In the genomic region with DNA sequence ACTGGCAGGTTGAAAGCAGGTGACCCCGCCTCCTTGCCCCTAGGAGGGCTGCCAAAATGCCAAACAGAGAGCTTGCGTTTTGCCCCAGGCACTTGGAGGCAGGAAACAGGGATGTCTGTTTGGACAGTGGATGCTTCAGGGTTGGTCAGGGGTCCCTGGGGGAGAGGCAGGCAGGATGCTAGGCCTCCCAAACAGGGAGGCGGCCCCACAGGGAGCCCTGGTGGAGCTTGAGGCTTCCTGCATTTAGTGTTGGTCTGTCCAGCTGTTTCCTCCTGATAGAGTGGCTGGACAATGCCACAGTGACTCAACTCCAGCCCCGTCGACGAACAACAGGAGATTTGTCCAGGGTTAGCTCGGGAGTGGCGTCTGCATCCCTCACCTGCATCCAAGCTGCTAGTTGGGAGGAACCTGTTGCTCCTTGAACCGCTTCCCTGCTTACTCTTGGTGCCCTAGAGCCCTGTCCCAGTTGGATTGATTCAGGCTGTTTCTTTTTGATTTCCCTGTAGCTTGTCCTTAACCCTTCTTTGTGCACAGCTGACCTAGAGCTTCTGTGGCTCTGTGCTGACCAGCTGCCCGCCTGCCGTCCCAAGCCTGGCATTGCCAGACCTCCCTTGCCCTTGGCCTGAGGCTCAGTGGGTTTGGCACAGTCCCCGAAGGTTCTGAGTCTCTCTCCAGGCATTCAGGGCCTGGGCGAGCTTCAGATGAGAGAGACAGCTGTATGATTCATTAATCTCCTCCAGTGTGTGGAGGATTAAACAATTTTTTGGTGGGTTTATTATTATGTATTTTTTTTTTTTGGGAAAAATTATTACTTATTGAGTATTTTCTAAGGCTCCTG, we compare ENCODE assay signal across 11 cellular contexts. TPM values are rescaled to one million over a fixed set of nuclear protein-coding genes. Genes with fewer than 3 reads are reported as not detected.
DNase-seq lines count a peak whose midpoint lies in the region; ATAC-seq and TF ChIP-seq lines count a peak whose summit lies in the region.
"Had no signal": no experiment of that assay in that cellular context is flagged by ENCODE, and none has a peak within 500 bp of the region (broad histone marks: within the 10 kb centered on the region; RNA-seq: fewer than 3 reads in every experiment).

No MANE protein-coding gene starts in this region.

- H3K4me3 ChIP-seq in RWPE2 (ENCODE audit: severe bottlenecking) (no peak overlapping the region), fibroblast of lung (replicated peaks in 1 of 4; ENCODE audit: control extremely low read depth in 1 of 4, insufficient read depth in 1 of 4, low read depth in 3 of 4, low read length in 4 of 4) (no peak overlapping the region), neural progenitor cell (no peak overlapping the region)

- H3K9ac ChIP-seq in fibroblast of lung (ENCODE audit: insufficient read depth, low read length) (no peak overlapping the region), neural progenitor cell (no peak overlapping the region)

- no peaks in the 10 kb centered on the region for H4K20me1 ChIP-seq in fibroblast of lung (ENCODE audit: control insufficient read depth, extremely low read depth, insufficient read depth, low read length)
- no peaks in the 10 kb centered on the region for H4K20me1 ChIP-seq in neural progenitor cell (ENCODE audit: low read depth)

- no peaks in the 10 kb centered on the region for H3K36me3 ChIP-seq in RWPE2 (ENCODE audit: low read depth)
- H3K36me3 ChIP-seq in fibroblast of lung (ENCODE audit: control insufficient read depth, insufficient read depth, low read length), result no peaks in the 10 kb centered on the region
- H3K36me3 ChIP-seq in neural progenitor cell, result no peaks in the 10 kb centered on the region

- H3F3A ChIP-seq in neural progenitor cell (ENCODE audit: low read depth), result no peaks in the 10 kb centered on the region

- H3K9me3 Mint-ChIP-seq in neural progenitor cell, result peaks cover 11% of the 10 kb centered on the region

- H3K27ac ChIP-seq in RWPE2 (ENCODE audit: poor library complexity, severe bottlenecking) (peak overlapping the region; percentile 31), fibroblast of lung (ENCODE audit: insufficient read depth, low read length) (peak overlapping the region; percentile 57), neural progenitor cell (no peak overlapping the region)

- H3K27me3 ChIP-seq in RWPE2 (ENCODE audit: insufficient read depth, poor library complexity, severe bottlenecking) (no peaks in the 10 kb centered on the region), fibroblast of lung (ENCODE audit: control insufficient read depth, insufficient read depth, low read length) (no peaks in the 10 kb centered on the region), neural progenitor cell (no peaks in the 10 kb centered on the region)

- peak; percentile 31 for DNase-seq in DMS153 treated with DMSO at 0.1 percent for 48 hours (lab: John Stamatoyannopoulos, UW; ENCODE audit: unreplicated experiment)
- DNase-seq in RWPE2 (ENCODE audit: low spot score), result no peak
- peak; percentile 73 to 82 for DNase-seq in fibroblast of lung (ENCODE audit: low read depth in 2 of 2)
- DNase-seq in neural progenitor cell (ENCODE audit: low spot score), result no peak
- no peak for DNase-seq in activated effector memory CD4-positive, alpha-beta T cell treated with Interleukin-2 at 50 U/mL for 16 hours
- DNase-seq: activated CD4-positive, alpha-beta T cell treated with anti-CD3 and anti-CD28 coated beads, Interleukin-2, amount 50 U/mL, for 4 hours; erythroblast; small intestine had no signal

- peak; percentile 72 for ATAC-seq in RWPE2 (ENCODE audit: low read depth)
- no peak for ATAC-seq in HG03045 (IDR thresholded peaks at IDR 0.05; ENCODE audit: unreplicated experiment)
- ATAC-seq in HG03342 (IDR thresholded peaks at IDR 0.05; ENCODE audit: unreplicated experiment), result no peak
- ATAC-seq in GM19023 (IDR thresholded peaks at IDR 0.05; ENCODE audit: unreplicated experiment), result no peak

- peak overlapping the region; percentile 59 for H3K4me2 ChIP-seq in fibroblast of lung (ENCODE audit: extremely low read depth, insufficient read depth, low read length)
- no peak overlapping the region for H3K4me2 ChIP-seq in neural progenitor cell

- H3K27ac Mint-ChIP-seq in neural progenitor cell, result peak overlapping the region; percentile 83

- H3K4me1 Mint-ChIP-seq in neural progenitor cell, result peaks cover 18% of the 10 kb centered on the region

- H3K9me3 ChIP-seq in RWPE2 (ENCODE audit: severe bottlenecking), result peaks cover 5% of the 10 kb centered on the region
- no peaks in the 10 kb centered on the region for H3K9me3 ChIP-seq in fibroblast of lung (ENCODE audit: control insufficient read depth, insufficient read depth, low read depth, low read length)
- no peaks in the 10 kb centered on the region for H3K9me3 ChIP-seq in neural progenitor cell (ENCODE audit: low read depth)

- peaks cover 17% of the 10 kb centered on the region for H3K4me1 ChIP-seq in RWPE2 (ENCODE audit: insufficient read depth, poor library complexity, severe bottlenecking)
- peaks cover 15% of the 10 kb centered on the region for H3K4me1 ChIP-seq in fibroblast of lung (ENCODE audit: control insufficient read depth, extremely low read depth, insufficient read depth, low read length)
- H3K4me1 ChIP-seq in neural progenitor cell, result peaks cover 3% of the 10 kb centered on the region

- H3K79me2 ChIP-seq in fibroblast of lung (ENCODE audit: control insufficient read depth, insufficient read depth, low read length) (no peaks in the 10 kb centered on the region), neural progenitor cell (ENCODE audit: low read depth) (no peaks in the 10 kb centered on the region)

- TF ChIP-seq CTCF in RWPE2 (IDR thresholded peaks at IDR 0.05; ENCODE audit: poor library complexity, severe bottlenecking), result no peak
- TF ChIP-seq CTCF in fibroblast of lung (conservative IDR thresholded peaks at IDR 0.05 in 1 of 2, IDR thresholded peaks at IDR 0.05 in 1 of 2; ENCODE audit: low read depth in 1 of 2, low read length in 2 of 2), result peak; percentile 11 to 37
- no peak for TF ChIP-seq CTCF in neural progenitor cell (IDR thresholded peaks at IDR 0.05)

- H3K4me3 Mint-ChIP-seq in neural progenitor cell, result no peak overlapping the region

- no peaks in the 10 kb centered on the region for H3K27me3 Mint-ChIP-seq in neural progenitor cell (ENCODE audit: insufficient read depth, low read depth)

- H2AFZ ChIP-seq in fibroblast of lung (ENCODE audit: low read length) (no peak overlapping the region), neural progenitor cell (replicated peaks) (no peak overlapping the region)

- peaks cover 8% of the 10 kb centered on the region for H3K36me3 Mint-ChIP-seq in neural progenitor cell

RNA-seq across cellular contexts. Expression of a gene that starts 45.9 kb away (rescaled TPM):
- 26.7 and 35.2 TPM in 2 replicates for total RNA-seq in fibroblast of lung
- polyA plus RNA-seq in fibroblast of lung, result 31.1 and 32.6 TPM in 2 replicates
- polyA plus RNA-seq in fibroblast of lung (2012), result 25.6 and 30.4 TPM in 2 replicates
- 35.5 and 64.8 TPM in 2 replicates for polyA minus RNA-seq in fibroblast of lung (ENCODE audit: low replicate concordance)
- 7.8 and 26.2 TPM in 2 replicates for total RNA-seq in neural progenitor cell (ENCODE audit: low replicate concordance)

Comparison
In these comparisons a context has a peak if more than half of its experiments do, and no peak if none do; other contexts are left out.
1. DNase-seq: peak in DMS153 treated with DMSO at 0.1 percent for 48 hours (single experiment) and fibroblast of lung (2 of 2); none in RWPE2 (single experiment), neural progenitor cell (single experiment) and activated effector memory CD4-positive, alpha-beta T cell treated with Interleukin-2 at 50 U/mL for 16 hours (single experiment).
2. CTCF ChIP-seq: peak in fibroblast of lung (2 of 2); none in RWPE2 (single experiment) and neural progenitor cell (single experiment).